Comparison of ENCODE assay signal across 11 cellular contexts in the genomic region with DNA sequence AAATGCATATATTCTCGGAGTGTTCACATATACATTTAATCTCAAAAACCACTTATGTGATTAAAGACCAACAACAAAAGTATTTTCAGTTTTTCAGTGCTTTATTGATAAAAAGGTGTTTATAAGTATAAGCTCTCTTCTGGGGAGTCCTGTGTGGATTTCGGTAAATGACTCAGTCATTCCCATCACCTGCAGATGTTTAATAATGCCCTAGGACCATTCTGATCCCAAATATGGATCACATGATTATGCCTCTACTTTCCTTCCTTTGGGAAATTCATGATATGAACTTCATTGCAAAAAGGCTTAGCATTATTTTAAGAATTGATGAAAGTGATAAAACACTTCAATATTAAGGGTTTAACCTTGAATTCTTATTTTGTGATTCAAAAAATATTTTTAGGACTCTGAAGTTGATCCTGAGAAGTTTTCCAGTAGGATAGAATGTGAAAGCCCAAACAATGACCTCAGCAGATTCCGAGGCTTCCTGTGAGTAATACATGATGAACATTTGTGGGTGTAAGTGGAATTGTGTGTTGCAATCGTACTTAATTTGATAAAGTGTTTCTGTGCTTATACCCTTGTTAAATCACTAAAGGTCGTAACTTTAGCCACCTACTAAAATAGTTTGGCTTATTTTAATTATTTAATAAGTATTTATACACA. TPM values are rescaled to one million over a fixed set of nuclear protein-coding genes. Genes with fewer than 3 reads are reported as not detected.
DNase-seq lines count a peak whose midpoint lies in the region; ATAC-seq and TF ChIP-seq lines count a peak whose summit lies in the region.
"Had no signal": no experiment of that assay in that cellular context is flagged by ENCODE, and none has a peak within 500 bp of the region (broad histone marks: within the 10 kb centered on the region; RNA-seq: fewer than 3 reads in every experiment).

No MANE protein-coding gene starts in this region.

- no peak for TF ChIP-seq CTCF in fibroblast of villous mesenchyme (IDR thresholded peaks at IDR 0.05; ENCODE audit: insufficient read depth, low read depth, low read length)

- ATAC-seq in GM21447 (IDR thresholded peaks at IDR 0.05; ENCODE audit: unreplicated experiment), result no peak
- ATAC-seq: activated CD8-positive, alpha-beta memory T cell treated with anti-CD3 and anti-CD28 coated beads, Interleukin-2, amount 10 ng/mL, durations not matched to agents 7 days and 5 days had no signal

- peak; percentile 40 for DNase-seq in Caki2 (ENCODE audit: low read depth)
- peak; percentile 42 to 87 for DNase-seq in SW 1271 (lab: John Stamatoyannopoulos, UW)
- peak; percentile 95 for DNase-seq in fibroblast of villous mesenchyme (ENCODE audit: low read depth)
- DNase-seq in renal cortical epithelial cell (ENCODE audit: low read depth), result peak; percentile 98
- DNase-seq in NCI-H2081 (lab: John Stamatoyannopoulos, UW), result no peak
- DNase-seq in NCI-H524 (lab: John Stamatoyannopoulos, UW), result no peak
- DNase-seq in NCI-H2029 (lab: John Stamatoyannopoulos, UW), result no peak
- DNase-seq: activated CD8-positive, alpha-beta memory T cell treated with anti-CD3 and anti-CD28 coated beads, Interleukin-2, amount 10 ng/mL, durations not matched to agents 7 days and 5 days; NCI-H1092; SHP77 had no signal

- in situ Hi-C loops in Caki2 (cut with HindIII; ENCODE audit: low pct_unique_long_range_greater_than_20kb, low sequenced_read_pairs), result no loop called here

- H3K4me3 ChIP-seq in fibroblast of villous mesenchyme (ENCODE audit: low read depth, low read length), result no peak overlapping the region

RNA-seq across cellular contexts. Expression of a gene that starts 40.2 kb away (rescaled TPM):
- total RNA-seq in Caki2 (2014; rRNA removed; shearing (Covaris generic); ENCODE audit: low replicate concordance), result 6.8 and 7.6 TPM in 2 replicates
- total RNA-seq in fibroblast of villous mesenchyme, result 43.8 and 58.3 TPM in 2 replicates
- 76.8 and 137 TPM in 2 replicates for total RNA-seq in renal cortical epithelial cell

Comparison
In these comparisons a context has a peak if more than half of its experiments do, and no peak if none do; other contexts are left out.
1. DNase-seq: peak in Caki2 (single experiment), SW 1271 (2 of 2), fibroblast of villous mesenchyme (single experiment) and renal cortical epithelial cell (single experiment); none in NCI-H2081 (0 of 2), NCI-H524 (0 of 2) and NCI-H2029 (single experiment).